In the genomic region with DNA sequence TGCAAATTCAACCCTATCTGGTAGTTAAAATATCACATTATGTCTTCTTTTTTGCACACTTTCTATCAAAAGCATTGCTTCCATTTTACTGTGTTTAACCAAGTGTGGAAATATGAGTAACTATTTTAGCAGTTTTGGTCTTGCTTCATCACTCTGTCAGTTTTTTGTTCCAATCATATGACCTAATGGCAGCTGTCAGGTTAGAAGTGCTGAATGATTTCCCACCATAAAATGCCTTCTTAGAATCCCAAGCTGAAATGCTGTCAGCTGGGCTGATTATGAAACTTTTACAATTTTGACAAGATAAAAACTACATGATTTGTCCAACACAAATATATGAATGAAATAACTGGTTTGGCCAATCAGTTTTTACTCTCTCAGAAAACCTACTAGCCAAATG, we compare ENCODE assay signal across 19 cellular contexts.
"Had no signal": no experiment of that assay in that cellular context is flagged by ENCODE, and none has a peak within 500 bp of the region (broad histone marks: within the 10 kb centered on the region; RNA-seq: fewer than 3 reads in every experiment).

No MANE protein-coding gene starts in this region.

- H3K4me1 ChIP-seq: adrenal gland, gastroesophageal sphincter, heart right ventricle, sigmoid colon, spleen, thyroid gland had no signal

- DNase-seq: activated CD4-positive, alpha-beta T cell treated with anti-CD3 and anti-CD28 coated beads, Interleukin-2, amount 50 U/mL, for 4 hours; activated gamma-delta T cell treated with Interleukin-2 at 50 U/mL for 16 hours; adrenal gland; central memory CD4-positive, alpha-beta T cell; heart right ventricle; left cardiac atrium; nucleus accumbens; sigmoid colon; spleen; stimulated activated CD4-positive, alpha-beta T cell treated with anti-CD3 and anti-CD28 coated beads, Interleukin-4, amount 100 ng/mL, for 4 hours; thyroid gland had no signal

- H3K4me3 Mint-ChIP-seq: mesothelial cell of epicardium; nephron; stimulated activated memory B cell treated with anti-CD40 and anti-IgM and Interleukin-4, amounts not matched to agents 10 μg/mL and 1 μg/mL and 100 μg/mL, for 72 hours had no signal

- H3K9me3 Mint-ChIP-seq: mesothelial cell of epicardium; nephron; stimulated activated memory B cell treated with anti-CD40 and anti-IgM and Interleukin-4, amounts not matched to agents 10 μg/mL and 1 μg/mL and 100 μg/mL, for 72 hours had no signal

- H3K27me3 Mint-ChIP-seq: stimulated activated memory B cell treated with anti-CD40 and anti-IgM and Interleukin-4, amounts not matched to agents 10 μg/mL and 1 μg/mL and 100 μg/mL, for 72 hours had no signal

- H3K36me3 ChIP-seq: adrenal gland, gastroesophageal sphincter, heart right ventricle, sigmoid colon, spleen, thyroid gland had no signal

- H3K27ac ChIP-seq: adrenal gland, coronary artery, gastroesophageal sphincter, heart right ventricle, sigmoid colon, spleen, thyroid gland had no signal

- H3K9me3 ChIP-seq: gastroesophageal sphincter, sigmoid colon, thyroid gland had no signal

- H3K4me3 ChIP-seq: adrenal gland, coronary artery, gastroesophageal sphincter, heart right ventricle, lung, sigmoid colon, spleen, thyroid gland had no signal

- ATAC-seq: activated naive CD4-positive, alpha-beta T cell treated with anti-CD3 and anti-CD28 coated beads, Interleukin-2, amount 50 U/mL, for 72 hours; gastroesophageal sphincter; heart right ventricle; stimulated activated memory B cell treated with anti-CD40 and anti-IgM and Interleukin-4, amounts not matched to agents 10 μg/mL and 1 μg/mL and 100 μg/mL, for 72 hours had no signal

- H3K4me1 Mint-ChIP-seq: stimulated activated memory B cell treated with anti-CD40 and anti-IgM and Interleukin-4, amounts not matched to agents 10 μg/mL and 1 μg/mL and 100 μg/mL, for 72 hours had no signal

- H3K27me3 ChIP-seq: adrenal gland, gastroesophageal sphincter, heart right ventricle, sigmoid colon, spleen, thyroid gland had no signal

- H3K27ac Mint-ChIP-seq: activated naive CD4-positive, alpha-beta T cell treated with anti-CD3 and anti-CD28 coated beads, Interleukin-2, amount 50 U/mL, for 72 hours; mesothelial cell of epicardium; nephron; stimulated activated memory B cell treated with anti-CD40 and anti-IgM and Interleukin-4, amounts not matched to agents 10 μg/mL and 1 μg/mL and 100 μg/mL, for 72 hours had no signal

- FAIRE-seq: TTC549 had no signal
